In genomic region chr6:88380083-88380482, GRCh38 we compare ENCODE assay signal across 9 cellular contexts.
DNase-seq lines count a peak whose midpoint lies in the region; TF ChIP-seq lines count a peak whose summit lies in the region.
"Had no signal": no experiment of that assay in that cellular context is flagged by ENCODE, and none has a peak within 500 bp of the region (broad histone marks: within the 10 kb centered on the region; RNA-seq: fewer than 3 reads in every experiment).

No MANE protein-coding gene starts in this region.

- H3K36me3 ChIP-seq in SJSA1: no peaks in the 10 kb centered on the region
- no peaks in the 10 kb centered on the region for H3K36me3 ChIP-seq in osteoblast (ENCODE audit: insufficient read depth, low read length)
- H3K36me3 ChIP-seq in stomach: no peaks in the 10 kb centered on the region

- DNase-seq in EH (ENCODE audit: low read depth): peak; percentile 81
- DNase-seq in SJSA1 (ENCODE audit: low read depth in 1 of 2, low spot score in 2 of 2): peak; percentile 80 to 84
- peak; percentile 82 for DNase-seq in fibroblast of pulmonary artery (ENCODE audit: low read depth)
- DNase-seq in osteoblast (ENCODE audit: insufficient read length, low spot score, missing footprints): peak; percentile 59
- DNase-seq in stomach: no peak
- no peak for DNase-seq in NCI-H1417 (lab: John Stamatoyannopoulos, UW)
- no peak for DNase-seq in activated gamma-delta T cell treated with Interleukin-2 at 50 U/mL for 16 hours
- no peak for DNase-seq in T-helper 2 cell
- DNase-seq: activated B cell treated with CpG ODN at 0.5 μM for 24 hours had no signal

- WGBS in stomach, 5 donors: 37 to 61% (median 47%) methylated on average over 2 of the region's 2 CpGs

- H3K4me1 ChIP-seq in SJSA1 (replicated peaks) (peaks cover 58% of the 10 kb centered on the region), osteoblast (ENCODE audit: insufficient read depth, low read length) (peaks cover 22% of the 10 kb centered on the region), stomach (peaks cover 0 to 11% (median 0%) of the 10 kb centered on the region in 4 donors)

- H3K27ac ChIP-seq in SJSA1 (peak overlapping the region; percentile 20; the same call in 1 of the 2 replicates), osteoblast (ENCODE audit: low read depth, low read length) (no peak overlapping the region), stomach (no peak overlapping the region)

- H3K79me2 ChIP-seq in osteoblast (ENCODE audit: insufficient read depth, low read length): no peaks in the 10 kb centered on the region

- no peaks in the 10 kb centered on the region for H4K20me1 ChIP-seq in osteoblast (ENCODE audit: insufficient read depth, low read length)

- H3K9me3 ChIP-seq in SJSA1 (replicated peaks) (no peaks in the 10 kb centered on the region), osteoblast (ENCODE audit: low read depth, low read length) (no peaks in the 10 kb centered on the region), stomach (no peaks in the 10 kb centered on the region)

- TF ChIP-seq CTCF in fibroblast of pulmonary artery (IDR thresholded peaks at IDR 0.05; ENCODE audit: low read length, missing control alignments): no peak
- no peak for TF ChIP-seq CTCF in osteoblast (IDR thresholded peaks at IDR 0.05; ENCODE audit: extremely low read depth, low read depth, low read length)
- TF ChIP-seq CTCF in stomach (IDR thresholded peaks at IDR 0.05): no peak

- H3K4me3 ChIP-seq in SJSA1 (no peak overlapping the region), fibroblast of pulmonary artery (replicated peaks; ENCODE audit: low read depth, low read length) (no peak overlapping the region), osteoblast (ENCODE audit: insufficient read depth, low read length) (no peak overlapping the region), stomach (no peak overlapping the region)

- no peak for TF ChIP-seq EP300 in stomach (IDR thresholded peaks at IDR 0.05)

- H3K27me3 ChIP-seq in SJSA1 (replicated peaks) (no peaks in the 10 kb centered on the region), osteoblast (ENCODE audit: insufficient read depth, low read length) (peaks cover 18% of the 10 kb centered on the region), stomach (no peaks in the 10 kb centered on the region)

- H2AFZ ChIP-seq in osteoblast (ENCODE audit: low read length): no peak overlapping the region

- TF ChIP-seq POLR2A in stomach (IDR thresholded peaks at IDR 0.05): no peak

- intact Hi-C loops in stomach (cut with DNase I; ENCODE audit: low total_unique reads): no loop called here

- no peak overlapping the region for H3K4me2 ChIP-seq in osteoblast (ENCODE audit: insufficient read depth, low read length)

Comparison
In these comparisons a context has a peak if more than half of its experiments do, and no peak if none do; other contexts are left out.
1. DNase-seq: peak in EH (single experiment), SJSA1 (2 of 2), fibroblast of pulmonary artery (single experiment) and osteoblast (single experiment); none in stomach (single experiment), NCI-H1417 (0 of 3), activated gamma-delta T cell treated with Interleukin-2 at 50 U/mL for 16 hours (single experiment) and T-helper 2 cell (0 of 5).